In genomic region chr7:66539948-66540375, GRCh38 we compare ENCODE assay signal across 16 cellular contexts.
"Had no signal": no experiment of that assay in that cellular context is flagged by ENCODE, and none has a peak within 500 bp of the region (broad histone marks: within the 10 kb centered on the region; RNA-seq: fewer than 3 reads in every experiment).

No MANE protein-coding gene starts in this region.

- H3K36me3 Mint-ChIP-seq: activated CD8-positive, alpha-beta memory T cell treated with anti-CD3 and anti-CD28 coated beads, Interleukin-2, amount 10 ng/mL, durations not matched to agents 7 days and 5 days had no signal

- H3K27ac Mint-ChIP-seq: activated CD4-positive, alpha-beta memory T cell treated with anti-CD3 and anti-CD28 coated beads, Interleukin-2, amount 10 ng/mL, durations not matched to agents 7 days and 5 days; activated CD8-positive, alpha-beta memory T cell treated with anti-CD3 and anti-CD28 coated beads, Interleukin-2, amount 10 ng/mL, durations not matched to agents 7 days and 5 days had no signal

- ATAC-seq: activated CD8-positive, alpha-beta memory T cell treated with anti-CD3 and anti-CD28 coated beads, Interleukin-2, amount 10 ng/mL, durations not matched to agents 7 days and 5 days; lower lobe of right lung; naive thymus-derived CD8-positive, alpha-beta T cell; stimulated activated naive CD8-positive, alpha-beta T cell treated with anti-CD3 and anti-CD28 coated beads, Interleukin-15, Interleukin-2, amounts not matched to agents 100 U/mL and 50 U/mL, for 24 hours; T-helper 17 cell had no signal

- H3K27me3 Mint-ChIP-seq: activated CD4-positive, alpha-beta memory T cell treated with anti-CD3 and anti-CD28 coated beads, Interleukin-2, amount 10 ng/mL, durations not matched to agents 7 days and 5 days; activated CD8-positive, alpha-beta memory T cell treated with anti-CD3 and anti-CD28 coated beads, Interleukin-2, amount 10 ng/mL, durations not matched to agents 7 days and 5 days; brain; central memory CD8-positive, alpha-beta T cell; naive thymus-derived CD8-positive, alpha-beta T cell; T-helper 17 cell had no signal

- H3K4me1 Mint-ChIP-seq: activated CD8-positive, alpha-beta memory T cell treated with anti-CD3 and anti-CD28 coated beads, Interleukin-2, amount 10 ng/mL, durations not matched to agents 7 days and 5 days; central memory CD8-positive, alpha-beta T cell had no signal

- H3K9me3 Mint-ChIP-seq: activated CD4-positive, alpha-beta memory T cell treated with anti-CD3 and anti-CD28 coated beads, Interleukin-2, amount 10 ng/mL, durations not matched to agents 7 days and 5 days; central memory CD8-positive, alpha-beta T cell; naive thymus-derived CD8-positive, alpha-beta T cell had no signal

- H3K4me3 Mint-ChIP-seq: activated CD4-positive, alpha-beta memory T cell treated with anti-CD3 and anti-CD28 coated beads, Interleukin-2, amount 10 ng/mL, durations not matched to agents 7 days and 5 days; activated CD8-positive, alpha-beta memory T cell treated with anti-CD3 and anti-CD28 coated beads, Interleukin-2, amount 10 ng/mL, durations not matched to agents 7 days and 5 days; brain; central memory CD8-positive, alpha-beta T cell; naive thymus-derived CD8-positive, alpha-beta T cell; T-helper 17 cell had no signal

- DNase-seq: activated CD4-positive, alpha-beta memory T cell treated with anti-CD3 and anti-CD28 coated beads, Interleukin-2, amount 10 ng/mL, durations not matched to agents 7 days and 5 days; activated CD4-positive, alpha-beta T cell treated with anti-CD3 and anti-CD28 coated beads for 48 hours; activated CD4-positive, CD25-positive, alpha-beta regulatory T cell; activated CD8-positive, alpha-beta memory T cell treated with anti-CD3 and anti-CD28 coated beads, Interleukin-2, amount 10 ng/mL, durations not matched to agents 7 days and 5 days; activated naive CD4-positive, alpha-beta T cell treated with Interleukin-2 at 50 U/mL for 16 hours; anterior cingulate cortex; lower lobe of right lung; naive thymus-derived CD8-positive, alpha-beta T cell; stimulated activated CD4-positive, alpha-beta T cell treated with anti-CD3 and anti-CD28 coated beads, Interleukin-12 subunit alpha, Interleukin-12 subunit beta, amount 100 ng/mL, for 4 hours; stimulated activated CD4-positive, alpha-beta T cell treated with anti-CD3 and anti-CD28 coated beads, Interleukin-1b, Interleukin-23, amount 100 ng/mL, for 48 hours; stimulated activated naive CD8-positive, alpha-beta T cell treated with anti-CD3 and anti-CD28 coated beads, Interleukin-15, Interleukin-2, amounts not matched to agents 100 U/mL and 50 U/mL, for 24 hours; substantia nigra; T-helper 17 cell; tibial artery had no signal
